In genomic region chr5:2901511-2901910, GRCh38 we compare ENCODE assay signal across 21 cellular contexts.
"Had no signal": no experiment of that assay in that cellular context is flagged by ENCODE, and none has a peak within 500 bp of the region (broad histone marks: within the 10 kb centered on the region; RNA-seq: fewer than 3 reads in every experiment).

No MANE protein-coding gene starts in this region.

- DNase-seq: activated CD4-positive, alpha-beta T cell treated with anti-CD3 and anti-CD28 coated beads for 36 hours; activated CD4-positive, CD25-positive, alpha-beta regulatory T cell; activated CD8-positive, alpha-beta memory T cell treated with anti-CD3 and anti-CD28 coated beads, Interleukin-2, amount 10 ng/mL, durations not matched to agents 7 days and 5 days; activated CD8-positive, alpha-beta T cell treated with anti-CD3 and anti-CD28 coated beads, Interleukin-2, amount 10 ng/mL, durations not matched to agents 7 days and 5 days; activated naive CD8-positive, alpha-beta T cell treated with anti-CD3 and anti-CD28 coated beads, Interleukin-2, amount 50 U/mL, for 24 hours; activated T-cell treated with anti-CD3 and anti-CD28 coated beads, Interleukin-2, amount 50 U/mL, for 48 hours; amygdala; caudate nucleus; cortex of kidney; gastrocnemius medialis; glutamatergic neuron; left ventricle myocardium superior; mammary epithelial cell; naive thymus-derived CD4-positive, alpha-beta T cell; sigmoid colon; small intestine; stimulated activated CD4-positive, alpha-beta T cell treated with anti-CD3 and anti-CD28 coated beads, Interleukin-4, amount 100 ng/mL, for 24 hours; T-helper 1 cell; uterus had no signal

- H3K4me1 ChIP-seq: gastrocnemius medialis, sigmoid colon, uterus had no signal

- ATAC-seq: activated CD4-positive, alpha-beta T cell treated with anti-CD3 and anti-CD28 coated beads for 36 hours; activated CD8-positive, alpha-beta memory T cell treated with anti-CD3 and anti-CD28 coated beads, Interleukin-2, amount 10 ng/mL, durations not matched to agents 7 days and 5 days; activated CD8-positive, alpha-beta T cell treated with anti-CD3 and anti-CD28 coated beads, Interleukin-2, amount 10 ng/mL, durations not matched to agents 7 days and 5 days; activated naive CD8-positive, alpha-beta T cell treated with anti-CD3 and anti-CD28 coated beads, Interleukin-2, amount 50 U/mL, for 24 hours; gastrocnemius medialis; left ventricle myocardium superior; naive thymus-derived CD4-positive, alpha-beta T cell; stimulated activated effector memory CD8-positive, alpha-beta T cell treated with anti-CD3 and anti-CD28 coated beads, Interleukin-12 subunit alpha, Interleukin-12 subunit beta, amount 100 ng/mL, for 72 hours had no signal

- H3K27ac ChIP-seq: gastrocnemius medialis, sigmoid colon, thoracic aorta, uterus had no signal

- H3K27me3 ChIP-seq: gastrocnemius medialis, sigmoid colon, uterus had no signal

- H3K4me3 ChIP-seq: gastrocnemius medialis, sigmoid colon, thoracic aorta, uterus had no signal

- H3K9me3 ChIP-seq: gastrocnemius medialis, sigmoid colon, thoracic aorta, uterus had no signal

- H3K36me3 ChIP-seq: gastrocnemius medialis, sigmoid colon, thoracic aorta, uterus had no signal
